In the genomic region with DNA sequence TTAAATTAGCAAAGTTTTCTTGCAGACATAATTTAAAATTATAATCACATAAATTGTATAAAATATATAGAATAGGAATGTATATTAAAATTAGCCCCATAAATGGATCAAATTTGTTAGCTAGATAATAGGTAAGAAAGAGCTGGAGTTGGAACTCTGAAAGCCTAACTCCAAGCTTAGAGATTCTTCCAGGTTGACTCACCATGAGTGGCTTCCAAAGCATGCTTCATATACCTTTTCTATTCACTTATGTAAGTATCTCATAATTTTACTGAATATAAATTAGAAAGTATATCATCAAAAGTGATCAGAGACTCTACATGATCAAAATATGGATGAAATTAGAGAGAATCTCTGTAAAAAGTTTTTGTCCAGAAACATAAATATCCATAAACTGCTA, we compare ENCODE assay signal across 22 cellular contexts.
"Had no signal": no experiment of that assay in that cellular context is flagged by ENCODE, and none has a peak within 500 bp of the region (broad histone marks: within the 10 kb centered on the region; RNA-seq: fewer than 3 reads in every experiment).

No MANE protein-coding gene starts in this region.

- H3K27ac ChIP-seq: brain microvascular endothelial cell, left ventricle myocardium inferior, pancreas, sigmoid colon, stomach, testis, upper lobe of left lung had no signal

- H3K4me3 ChIP-seq: left ventricle myocardium inferior, pancreas, sigmoid colon, stomach, testis, upper lobe of left lung had no signal

- H3K27me3 Mint-ChIP-seq: activated CD4-positive, alpha-beta T cell treated with anti-CD3 and anti-CD28 coated beads, Interleukin-2, amount 10 ng/mL, durations not matched to agents 24 days and 14 days; effector memory CD8-positive, alpha-beta T cell; memory B cell had no signal

- H3K36me3 Mint-ChIP-seq: activated naive CD8-positive, alpha-beta T cell; memory B cell; naive thymus-derived CD8-positive, alpha-beta T cell had no signal

- H3K36me3 ChIP-seq: brain microvascular endothelial cell, left ventricle myocardium inferior, pancreas, sigmoid colon, stomach, upper lobe of left lung had no signal

- H3K4me3 Mint-ChIP-seq: activated CD4-positive, alpha-beta T cell treated with anti-CD3 and anti-CD28 coated beads, Interleukin-2, amount 10 ng/mL, durations not matched to agents 24 days and 14 days; activated CD8-positive, alpha-beta T cell treated with anti-CD3 and anti-CD28 coated beads, Interleukin-2, amount 10 ng/mL, durations not matched to agents 7 days and 5 days; activated naive CD8-positive, alpha-beta T cell; effector memory CD8-positive, alpha-beta T cell; memory B cell; naive thymus-derived CD8-positive, alpha-beta T cell; T-helper 2 cell treated with Interferon-gamma antibody and Interleukin-4, amounts not matched to agents 5 μg/mL and 100 μg/mL, for 36 hours had no signal

- H3K4me1 Mint-ChIP-seq: activated CD4-positive, alpha-beta T cell treated with anti-CD3 and anti-CD28 coated beads, Interleukin-2, amount 10 ng/mL, durations not matched to agents 24 days and 14 days; memory B cell had no signal

- H3K9me3 Mint-ChIP-seq: activated CD4-positive, alpha-beta T cell treated with anti-CD3 and anti-CD28 coated beads, Interleukin-2, amount 10 ng/mL, durations not matched to agents 24 days and 14 days; naive thymus-derived CD8-positive, alpha-beta T cell; T-helper 2 cell treated with Interferon-gamma antibody and Interleukin-4, amounts not matched to agents 5 μg/mL and 100 μg/mL, for 36 hours had no signal

- DNase-seq: activated CD4-positive, alpha-beta T cell treated with anti-CD3 and anti-CD28 coated beads, Interleukin-2, amount 10 ng/mL, durations not matched to agents 24 days and 14 days; activated CD4-positive, CD25-positive, alpha-beta regulatory T cell; activated CD8-positive, alpha-beta memory T cell treated with anti-CD3 and anti-CD28 coated beads, Interleukin-2, amount 50 U/mL, for 4 hours; activated CD8-positive, alpha-beta T cell treated with anti-CD3 and anti-CD28 coated beads, Interleukin-2, amount 10 ng/mL, durations not matched to agents 7 days and 5 days; activated gamma-delta T cell; activated T-cell treated with anti-CD3 and anti-CD28 coated beads, Interleukin-2, amount 50 U/mL, for 48 hours; amniotic stem cell; brain microvascular endothelial cell; cerebellar nuclear complex; dermis blood vessel endothelial cell; effector memory CD8-positive, alpha-beta T cell; left ventricle myocardium inferior; naive thymus-derived CD8-positive, alpha-beta T cell; pancreas; sigmoid colon; stimulated activated CD4-positive, alpha-beta T cell treated with anti-CD3 and anti-CD28 coated beads, Interleukin-1b, Interleukin-23, amount 100 ng/mL, for 48 hours; stomach; testis; upper lobe of left lung had no signal

- H3K27ac Mint-ChIP-seq: activated CD4-positive, alpha-beta T cell treated with anti-CD3 and anti-CD28 coated beads, Interleukin-2, amount 10 ng/mL, durations not matched to agents 24 days and 14 days; activated CD8-positive, alpha-beta T cell treated with anti-CD3 and anti-CD28 coated beads, Interleukin-2, amount 10 ng/mL, durations not matched to agents 7 days and 5 days; activated naive CD8-positive, alpha-beta T cell; effector memory CD8-positive, alpha-beta T cell; memory B cell; naive thymus-derived CD8-positive, alpha-beta T cell; T-helper 2 cell treated with Interferon-gamma antibody and Interleukin-4, amounts not matched to agents 5 μg/mL and 100 μg/mL, for 36 hours had no signal

- ATAC-seq: activated CD8-positive, alpha-beta T cell treated with anti-CD3 and anti-CD28 coated beads, Interleukin-2, amount 10 ng/mL, durations not matched to agents 7 days and 5 days; effector memory CD8-positive, alpha-beta T cell; naive thymus-derived CD8-positive, alpha-beta T cell; pancreas had no signal

- H3K27me3 ChIP-seq: brain microvascular endothelial cell, pancreas, sigmoid colon, stomach, testis, upper lobe of left lung had no signal

- H3K4me1 ChIP-seq: left ventricle myocardium inferior, pancreas, sigmoid colon, stomach, testis had no signal

- H3K9me3 ChIP-seq: left ventricle myocardium inferior, pancreas, sigmoid colon, stomach, testis, upper lobe of left lung had no signal
